ENCODE assay signal across 19 cellular contexts in the genomic region with DNA sequence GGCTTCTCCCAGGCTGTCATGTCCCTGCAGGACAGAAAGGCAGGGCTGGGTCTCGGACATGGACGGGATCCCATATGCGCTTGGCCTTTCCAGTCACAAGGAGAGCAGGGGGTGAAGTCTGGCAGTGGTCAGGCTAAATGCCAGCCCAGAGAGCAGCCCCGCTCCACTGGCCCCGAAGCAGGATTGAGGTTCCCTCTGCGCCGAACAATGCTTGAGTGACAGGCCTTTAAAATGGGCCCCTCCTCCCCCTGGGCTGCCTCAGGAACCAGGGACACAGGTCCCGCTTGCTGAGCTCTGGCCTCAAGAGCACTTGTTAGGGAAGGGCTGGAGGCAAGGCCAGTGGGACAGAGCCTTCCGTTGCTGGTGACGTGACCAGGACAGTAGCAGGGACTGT. TPM values are rescaled to one million over a fixed set of nuclear protein-coding genes. Genes with fewer than 3 reads are reported as not detected.
"Had no signal": no experiment of that assay in that cellular context is flagged by ENCODE, and none has a peak within 500 bp of the region (broad histone marks: within the 10 kb centered on the region; RNA-seq: fewer than 3 reads in every experiment).

No MANE protein-coding gene starts in this region.

- H3K27ac ChIP-seq: brain microvascular endothelial cell, esophagus muscularis mucosa, parathyroid adenoma, thoracic aorta had no signal

- ATAC-seq: activated naive CD4-positive, alpha-beta T cell treated with anti-CD3 and anti-CD28 coated beads, Interleukin-2, amount 50 U/mL, for 72 hours; activated T-cell treated with anti-CD3 and anti-CD28 coated beads, Interleukin-2, amount 50 U/mL, for 4 hours; left lobe of liver; stimulated activated naive CD8-positive, alpha-beta T cell treated with anti-CD3 and anti-CD28 coated beads, Interleukin-15, amount 100 ng/mL, for 72 hours had no signal

- DNase-seq: activated CD4-positive, alpha-beta memory T cell treated with anti-CD3 and anti-CD28 coated beads for 36 hours; activated CD4-positive, alpha-beta T cell treated with anti-CD3 and anti-CD28 coated beads for 1 hour; activated effector memory CD4-positive, alpha-beta T cell treated with anti-CD3 and anti-CD28 coated beads, Interleukin-2, amount 50 U/mL, for 16 hours; activated T-cell treated with anti-CD3 and anti-CD28 coated beads, Interleukin-2, amount 50 U/mL, for 4 hours; amniotic stem cell; brain microvascular endothelial cell; dermis blood vessel endothelial cell; mesenchymal stem cell; stimulated activated CD4-positive, alpha-beta T cell treated with anti-CD3 and anti-CD28 coated beads, Interleukin-15, amount 100 ng/mL, for 24 hours; stimulated activated CD4-positive, alpha-beta T cell treated with anti-CD3 and anti-CD28 coated beads, Interleukin-4, amount 100 ng/mL, for 24 hours; stimulated activated naive CD8-positive, alpha-beta T cell treated with anti-CD3 and anti-CD28 coated beads, Interleukin-15, amount 100 ng/mL, for 72 hours had no signal

- H3K9me3 ChIP-seq: esophagus muscularis mucosa, thoracic aorta had no signal

- H3K27ac Mint-ChIP-seq: activated CD4-positive, alpha-beta memory T cell treated with anti-CD3 and anti-CD28 coated beads for 36 hours; activated naive CD4-positive, alpha-beta T cell treated with anti-CD3 and anti-CD28 coated beads, Interleukin-2, amount 50 U/mL, for 72 hours; nephron; stimulated activated naive CD8-positive, alpha-beta T cell treated with anti-CD3 and anti-CD28 coated beads, Interleukin-15, amount 100 ng/mL, for 72 hours had no signal

- H3K4me3 ChIP-seq: esophagus muscularis mucosa, thoracic aorta had no signal

- H3K36me3 Mint-ChIP-seq: activated CD4-positive, alpha-beta memory T cell treated with anti-CD3 and anti-CD28 coated beads for 36 hours; activated naive CD4-positive, alpha-beta T cell treated with anti-CD3 and anti-CD28 coated beads, Interleukin-2, amount 50 U/mL, for 72 hours had no signal

- H3K4me3 Mint-ChIP-seq: activated CD4-positive, alpha-beta memory T cell treated with anti-CD3 and anti-CD28 coated beads for 36 hours; activated T-cell treated with anti-CD3 and anti-CD28 coated beads, Interleukin-2, amount 50 U/mL, for 4 hours; nephron; stimulated activated naive CD8-positive, alpha-beta T cell treated with anti-CD3 and anti-CD28 coated beads, Interleukin-15, amount 100 ng/mL, for 72 hours had no signal

- H3K9me3 Mint-ChIP-seq: activated CD4-positive, alpha-beta memory T cell treated with anti-CD3 and anti-CD28 coated beads for 36 hours; activated naive CD4-positive, alpha-beta T cell treated with anti-CD3 and anti-CD28 coated beads, Interleukin-2, amount 50 U/mL, for 72 hours; activated T-cell treated with anti-CD3 and anti-CD28 coated beads, Interleukin-2, amount 50 U/mL, for 4 hours; nephron; stimulated activated naive CD8-positive, alpha-beta T cell treated with anti-CD3 and anti-CD28 coated beads, Interleukin-15, amount 100 ng/mL, for 72 hours had no signal

- H3K36me3 ChIP-seq: brain microvascular endothelial cell, esophagus muscularis mucosa, thoracic aorta had no signal

RNA-seq across cellular contexts. Expression of a gene that starts 12.7 kb away (rescaled TPM):
- total RNA-seq: fibroblast of villous mesenchyme, left lobe of liver, skeletal muscle tissue had no signal
